Comparison of ENCODE assay signal across 1 cellular context in the genomic region with DNA sequence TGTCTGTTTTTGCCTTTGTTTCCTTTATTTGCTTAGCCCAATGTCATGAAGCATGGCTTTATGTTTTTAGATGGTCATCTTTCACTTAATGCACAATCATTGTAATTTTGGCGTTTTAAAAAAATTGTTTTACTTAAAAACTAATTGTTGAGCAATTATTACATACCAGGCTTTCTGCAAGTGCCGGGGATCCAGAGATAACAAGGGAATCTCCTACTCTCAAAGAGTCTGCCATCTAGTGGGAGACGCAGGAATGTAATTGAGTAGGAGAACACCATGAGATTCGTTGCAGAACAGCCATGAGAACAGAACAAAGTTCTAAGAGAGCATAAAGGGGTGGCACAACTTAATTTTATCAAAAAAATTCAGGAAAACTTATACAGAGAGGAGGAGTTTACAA.
A peak's percentile ranks its signal among the peaks of the same experiment; 100 is the strongest.
TF ChIP-seq lines count a peak whose summit lies in the region.

No MANE protein-coding gene starts in this region.

TF ChIP-seq in HepG2, 621 proteins besides CTCF, POLR2A, EP300 and RAD21:
- TF ChIP-seq STAG1 (CRISPR knock-in tag; IDR thresholded peaks at IDR 0.05), result peak; percentile 59
- TF ChIP-seq SMC3 (IDR thresholded peaks at IDR 0.05; ENCODE audit: low read length), result peak; percentile 28; the same call in 1 of the 2 replicates
